12 cellular contexts compared by ENCODE assay signal in the genomic region with DNA sequence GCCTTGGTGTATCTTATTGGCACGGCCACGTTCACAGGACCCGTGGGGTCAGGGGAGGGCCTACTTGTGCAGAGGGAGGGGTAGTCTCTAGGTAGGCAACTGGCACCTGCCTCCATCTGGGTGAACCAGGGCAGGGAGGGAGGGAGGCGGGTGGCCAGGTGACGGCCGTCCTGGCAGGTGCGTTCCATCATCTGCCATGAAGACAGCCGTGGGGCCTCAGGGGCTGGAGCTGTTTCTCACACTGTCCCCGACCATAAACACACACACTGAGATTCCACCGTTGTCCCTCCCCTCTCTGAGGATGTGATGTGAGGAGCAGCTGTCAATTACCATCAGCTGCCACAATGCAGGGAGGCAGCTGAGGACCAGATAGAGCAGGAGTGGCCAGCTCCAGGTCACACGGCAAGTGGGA. TPM values are rescaled to one million over a fixed set of nuclear protein-coding genes. Genes with fewer than 3 reads are reported as not detected.
DNase-seq lines count a peak whose midpoint lies in the region; ATAC-seq, FAIRE-seq and TF ChIP-seq lines count a peak whose summit lies in the region.
"Had no signal": no experiment of that assay in that cellular context is flagged by ENCODE, and none has a peak within 500 bp of the region (broad histone marks: within the 10 kb centered on the region; RNA-seq: fewer than 3 reads in every experiment).

No MANE protein-coding gene starts in this region.

- H2BK5ac ChIP-seq in H1 (ENCODE audit: low read depth, low read length): peak overlapping the region; percentile 66

- TF ChIP-seq CTCF in H1 (IDR thresholded peaks at IDR 0.05; ENCODE audit: control extremely low read depth in 1 of 3, insufficient read depth in 1 of 3, low read depth in 1 of 3, low read length in 3 of 3) (no peak), pancreas (IDR thresholded peaks at IDR 0.05) (no peak), GM13977 (IDR thresholded peaks at IDR 0.05; ENCODE audit: extremely low read depth, insufficient read depth, missing control alignments) (no peak)

- TF ChIP-seq POLR2A in H1 (IDR thresholded peaks at IDR 0.05; ENCODE audit: control extremely low read depth in 1 of 2, low read depth in 2 of 2, low read length in 2 of 2): no peak

- FAIRE-seq in H1 (lab: Jason Lieb, UNC) (no peak), pancreas (lab: Jason Lieb, UNC) (no peak)
- FAIRE-seq: colon, islet of Langerhans had no signal

- H3K79me1 ChIP-seq in H1 (ENCODE audit: low read depth, low read length): peaks cover 62% of the 10 kb centered on the region

- H4K91ac ChIP-seq in H1 (replicated peaks; ENCODE audit: insufficient read length, low read length): no peak overlapping the region

- H3K27ac ChIP-seq in H1 (ENCODE audit: low read depth, low read length) (no peak overlapping the region), pancreas (peak overlapping the region; percentile 7 to 63 (median 37))
- H3K27ac ChIP-seq: KMS-11 had no signal

- 92% methylated on average over 6 of the region's 11 CpGs; no CpG with 5 or more reads in 1 of the 2 experiments for WGBS in H1 (ENCODE audit: extremely low coverage in 1 of 2, insufficient coverage in 1 of 2, insufficient read length in 1 of 2, insufficient replicate concordance in 2 of 2, low coverage in 1 of 2, low lambda C conversion rate in 2 of 2, missing lambda C conversion rate in 1 of 2), 2 experiments
- 10 to 16% methylated on average over 11 of the region's 11 CpGs for WGBS in pancreas, 2 donors

- H4K20me1 ChIP-seq in H1 (replicated peaks in 1 of 2; ENCODE audit: control insufficient read depth in 1 of 2, insufficient read depth in 2 of 2, low read length in 2 of 2): peaks cover 27 to 52% of the 10 kb centered on the region in 2 experiments

- H4K8ac ChIP-seq in H1 (ENCODE audit: extremely low read depth, insufficient read depth, low read length): no peak overlapping the region

- H3K4me3 ChIP-seq in H1 (ENCODE audit: extremely low read depth in 1 of 4, insufficient read depth in 2 of 4, low read depth in 3 of 4, low read length in 4 of 4) (no peak overlapping the region), pancreas (no peak overlapping the region)

- TF ChIP-seq RAD21 in H1 (IDR thresholded peaks at IDR 0.05 in 1 of 2, conservative IDR thresholded peaks at IDR 0.05 in 1 of 2; ENCODE audit: low read depth in 2 of 2, low read length in 2 of 2): no peak

- H3K56ac ChIP-seq in H1 (replicated peaks; ENCODE audit: insufficient read length, low read depth, low read length): no peak overlapping the region

- no peak overlapping the region for H2BK20ac ChIP-seq in H1 (ENCODE audit: low read length)

- POLR2A ChIA-PET in H1 (lab: Charles Lee; ENCODE audit: partially characterized antibody): interaction anchor here (0.7 kb wide), 1 partner anchor 57 kb away, joined by 3 read pairs; no protein-coding TSS in a partner anchor

- H3K4ac ChIP-seq in H1 (replicated peaks; ENCODE audit: insufficient read length, low read depth, low read length): no peak overlapping the region

- H3K9me3 ChIP-seq in H1 (ENCODE audit: insufficient read depth in 2 of 2, low read depth in 1 of 2, low read length in 1 of 2) (no peaks in the 10 kb centered on the region), pancreas (no peaks in the 10 kb centered on the region)

- H3K36me3 ChIP-seq in H1 (ENCODE audit: control insufficient read depth in 2 of 4, insufficient read depth in 4 of 4, low read length in 3 of 4) (no peaks in the 10 kb centered on the region), pancreas (no peaks in the 10 kb centered on the region)

- H2BK12ac ChIP-seq in H1 (ENCODE audit: low read depth, low read length): no peak overlapping the region

- no peak overlapping the region for H3K4me2 ChIP-seq in H1 (ENCODE audit: insufficient read depth in 1 of 2, low read depth in 2 of 2, low read length in 2 of 2)
- H3K4me2 ChIP-seq: KMS-11 had no signal

- peak; percentile 86 for DNase-seq in COLO668 (lab: John Stamatoyannopoulos, UW; ENCODE audit: unreplicated experiment)
- peak; percentile 22 for DNase-seq in NCI-H345 treated with DMSO at 0.1 percent for 48 hours (lab: John Stamatoyannopoulos, UW; ENCODE audit: unreplicated experiment)
- no peak for DNase-seq in H1 (ENCODE audit: low read depth in 1 of 2, low spot score in 2 of 2)
- peak in 4 of 6 donors; percentile 47 to 71 (median 61) for DNase-seq in pancreas
- DNase-seq in GM13977 (ENCODE audit: low spot score): no peak
- DNase-seq in NAMALWA (ENCODE audit: low spot score): no peak
- no peak for DNase-seq in head of caudate nucleus
- DNase-seq: COR-L47 had no signal

- peaks cover 13 to 99% of the 10 kb centered on the region in 2 experiments; a peak in 3 of 4 replicates for H3K79me2 ChIP-seq in H1 (ENCODE audit: control insufficient read depth in 1 of 2, insufficient read depth in 2 of 2, low read length in 2 of 2)

- no peaks in the 10 kb centered on the region; the same call in 1 of the 2 replicates for H3K23me2 ChIP-seq in H1 (ENCODE audit: low read depth, low read length)

- H3K27me3 ChIP-seq in H1 (replicated peaks in 1 of 4; ENCODE audit: control insufficient read depth in 3 of 4, extremely low read depth in 1 of 4, insufficient read depth in 3 of 4, low read length in 3 of 4) (no peaks in the 10 kb centered on the region), pancreas (no peaks in the 10 kb centered on the region)

- H2BK120ac ChIP-seq in H1 (replicated peaks; ENCODE audit: low read depth, low read length): no peak overlapping the region

- H3K23ac ChIP-seq in H1 (ENCODE audit: insufficient read length): no peak overlapping the region

- no peak overlapping the region; the same call in 1 of the 2 replicates for H2AK5ac ChIP-seq in H1 (ENCODE audit: low read depth, low read length)

- intact Hi-C loops in pancreas (cut with DNase I): no loop called here
- intact Hi-C loops in head of caudate nucleus (cut with DNase I): no loop called here

- H2AFZ ChIP-seq in H1 (ENCODE audit: low read length): no peak overlapping the region

- no peak overlapping the region for H3K9ac ChIP-seq in H1 (replicated peaks in 1 of 4; ENCODE audit: extremely low read depth in 1 of 4, low read depth in 3 of 4, low read length in 3 of 4)
- H3K9ac ChIP-seq: KMS-11 had no signal

- ATAC-seq in pancreas (peak; percentile 44 to 68 (median 48)), GM21528 (IDR thresholded peaks at IDR 0.05; ENCODE audit: low FRiP score, unreplicated experiment) (no peak)

- in situ Hi-C loops in GM13977 (cut with MboI; ENCODE audit: low pct_unique_long_range_greater_than_20kb, low sequenced_read_pairs, unreplicated experiment): no loop called here

- H3K14ac ChIP-seq in H1 (ENCODE audit: insufficient read length): no peak overlapping the region

- H3K4me1 ChIP-seq in H1 (replicated peaks in 1 of 4; ENCODE audit: control insufficient read depth in 3 of 4, insufficient read depth in 4 of 4, low read length in 3 of 4): peaks cover 10 to 41% (median 20%) of the 10 kb centered on the region in 4 experiments
- H3K4me1 ChIP-seq in pancreas: peaks cover 40 to 63% (median 49%) of the 10 kb centered on the region in 3 donors

- no peak for TF ChIP-seq EP300 in H1 (IDR thresholded peaks at IDR 0.05; ENCODE audit: borderline replicate concordance in 1 of 2, low read depth in 2 of 2, low read length in 2 of 2)

- no peak overlapping the region for H3K18ac ChIP-seq in H1 (ENCODE audit: extremely low read depth, low read length)

- CTCF ChIA-PET in H1 (lab: Charles Lee; ENCODE audit: partially characterized antibody): interaction anchor here (0.5 to 2.5 kb wide), 14 partner anchors 10 to 376 kb away, joined by 3 to 11 read pairs (median 4); no protein-coding TSS in a partner anchor

- H4K5ac ChIP-seq in H1 (ENCODE audit: insufficient read length, low read depth, low read length): no peak overlapping the region

- H2BK15ac ChIP-seq in H1 (ENCODE audit: low read length): peak overlapping the region; percentile 63; the same call in 1 of the 2 replicates

TF ChIP-seq in H1, 55 proteins besides CTCF, POLR2A, EP300 and RAD21:
- TF ChIP-seq, protein P1, sequence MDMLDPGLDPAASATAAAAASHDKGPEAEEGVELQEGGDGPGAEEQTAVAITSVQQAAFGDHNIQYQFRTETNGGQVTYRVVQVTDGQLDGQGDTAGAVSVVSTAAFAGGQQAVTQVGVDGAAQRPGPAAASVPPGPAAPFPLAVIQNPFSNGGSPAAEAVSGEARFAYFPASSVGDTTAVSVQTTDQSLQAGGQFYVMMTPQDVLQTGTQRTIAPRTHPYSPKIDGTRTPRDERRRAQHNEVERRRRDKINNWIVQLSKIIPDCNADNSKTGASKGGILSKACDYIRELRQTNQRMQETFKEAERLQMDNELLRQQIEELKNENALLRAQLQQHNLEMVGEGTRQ (IDR thresholded peaks at IDR 0.05; ENCODE audit: low read length): no peak
- TF ChIP-seq BCL11A (IDR thresholded peaks at IDR 0.05; ENCODE audit: low read depth in 2 of 2, low read length in 2 of 2) (no peak), GABPA (IDR thresholded peaks at IDR 0.05; ENCODE audit: borderline replicate concordance, insufficient read depth, low read length) (no peak), KDM5A (IDR thresholded peaks at IDR 0.05; ENCODE audit: low read length) (no peak), CEBPB (IDR thresholded peaks at IDR 0.05; ENCODE audit: low read depth, low read length) (no peak), EZH2 (IDR thresholded peaks at IDR 0.05; ENCODE audit: low read depth, low read length, severe bottlenecking) (no peak)

RNA-seq across cellular contexts. Expression of a gene that starts 32.8 kb away (rescaled TPM):
- 28.0 and 29.7 TPM in 2 replicates for total RNA-seq in H1 (2021; fragmentation: NEBNext Ultra II Directional; extraction: Animal tissue kit (Norgen Biotek cat#: 25700))
- polyA plus RNA-seq in H1 (2011; rRNA removed): 8.1 and 17.1 TPM in 2 replicates
- polyA plus RNA-seq in H1 (2011; cell fraction: cytosol; rRNA removed): 7.4 TPM
- polyA plus RNA-seq in H1 (2011; cell fraction: nucleus; rRNA removed): 33.0 TPM
- polyA plus RNA-seq in H1 (2012, experiment 1 of 2): 17.4 to 25.1 TPM (median 23.6 TPM) in 4 replicates
- polyA plus RNA-seq in H1 (2012, experiment 2 of 2): 13.4 TPM
- polyA plus RNA-seq in H1 (2013, experiment 1 of 2): 11.4 TPM
- 10.1 TPM for polyA plus RNA-seq in H1 (2013, experiment 2 of 2)
- polyA minus RNA-seq in H1 (2011; rRNA and poly(A)+ RNA removed): 9.1 and 16.3 TPM in 2 replicates
- 19.2 TPM for polyA minus RNA-seq in H1 (2011; cell fraction: cytosol; rRNA and poly(A)+ RNA removed)
- polyA minus RNA-seq in H1 (2011; cell fraction: nucleus; rRNA and poly(A)+ RNA removed): 24.4 TPM
- total RNA-seq in pancreas: 10 to 100 TPM; 21.3 to 45.0 (median 23.5) TPM
- 10 to 100 TPM; 14.5 to 20.8 TPM for polyA plus RNA-seq in pancreas

Comparison
In these comparisons a context has a peak if more than half of its experiments do, and no peak if none do; other contexts are left out.
1. DNase-seq: peak in COLO668 (single experiment), NCI-H345 treated with DMSO at 0.1 percent for 48 hours (single experiment) and pancreas (4 of 6); none in H1 (0 of 2), GM13977 (single experiment), NAMALWA (single experiment) and head of caudate nucleus (0 of 42).